ENCODE assay signal across 23 cellular contexts in the genomic region with DNA sequence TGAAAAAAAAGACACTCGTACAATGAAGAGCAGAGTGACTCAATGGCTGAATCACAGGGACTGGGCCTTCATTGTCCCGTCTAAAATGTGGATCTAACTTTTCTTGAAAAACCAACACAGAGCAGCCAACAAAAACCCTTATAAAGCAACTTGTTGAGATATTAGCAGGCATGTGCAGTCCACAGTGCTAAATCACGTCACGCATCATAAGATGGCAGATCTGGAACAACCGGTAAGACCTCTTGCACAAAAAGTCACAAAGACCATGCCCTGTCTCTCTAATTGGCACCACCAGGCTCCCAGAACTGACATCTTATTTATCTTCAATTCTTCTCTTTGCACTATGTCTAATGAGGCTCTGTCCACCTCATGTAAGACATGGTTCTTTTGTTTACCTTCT.
"Had no signal": no experiment of that assay in that cellular context is flagged by ENCODE, and none has a peak within 500 bp of the region (broad histone marks: within the 10 kb centered on the region; RNA-seq: fewer than 3 reads in every experiment).

No MANE protein-coding gene starts in this region.

- H3K27me3 ChIP-seq: heart right ventricle, neural progenitor cell, pancreas, right lobe of liver, spleen, tibial nerve had no signal

- H3K9me3 ChIP-seq: lower lobe of right lung, pancreas, psoas muscle, right lobe of liver had no signal

- H3K4me1 Mint-ChIP-seq: memory B cell; stimulated activated memory B cell treated with anti-CD40 and anti-IgM and Interleukin-4, amounts not matched to agents 10 μg/mL and 1 μg/mL and 100 μg/mL, for 72 hours had no signal

- H3K4me2 ChIP-seq: neural progenitor cell had no signal

- H3K36me3 ChIP-seq: heart right ventricle, left ventricle myocardium inferior, lower lobe of right lung, neural progenitor cell, pancreas, right lobe of liver, spleen, tibial nerve had no signal

- H3K36me3 Mint-ChIP-seq: memory B cell; natural killer cell treated with Interleukin-12 subunit alpha and Interleukin-12 subunit beta and Interleukin-15 and Interleukin-18, amount 100 ng/mL, for 72 hours; stimulated activated memory B cell treated with anti-CD40 and anti-IgM and Interleukin-4, amounts not matched to agents 10 μg/mL and 1 μg/mL and 100 μg/mL, for 72 hours had no signal

- H3K27ac ChIP-seq: heart right ventricle, left ventricle myocardium inferior, lower lobe of right lung, neural progenitor cell, pancreas, psoas muscle, right lobe of liver, tibial nerve had no signal

- H3K27ac Mint-ChIP-seq: dendritic cell treated with granulocyte-macrophage colony-stimulating factor and Interleukin-4, amounts not matched to agents 40 ng/mL and 50 ng/mL, for 4 days; effector memory CD8-positive, alpha-beta T cell; memory B cell; natural killer cell treated with Interleukin-12 subunit alpha and Interleukin-12 subunit beta and Interleukin-15 and Interleukin-18, amount 100 ng/mL, for 72 hours; neural progenitor cell; stimulated activated memory B cell treated with anti-CD40 and anti-IgM and Interleukin-4, amounts not matched to agents 10 μg/mL and 1 μg/mL and 100 μg/mL, for 72 hours; stimulated activated naive CD8-positive, alpha-beta T cell treated with anti-CD3 and anti-CD28 coated beads, Interleukin-15, Interleukin-2, amounts not matched to agents 100 ng/mL and 50 ng/mL, for 24 hours had no signal

- H3K4me3 Mint-ChIP-seq: dendritic cell treated with granulocyte-macrophage colony-stimulating factor and Interleukin-4, amounts not matched to agents 40 ng/mL and 50 ng/mL, for 4 days; effector memory CD8-positive, alpha-beta T cell; memory B cell; natural killer cell treated with Interleukin-12 subunit alpha and Interleukin-12 subunit beta and Interleukin-15 and Interleukin-18, amount 100 ng/mL, for 72 hours; neural progenitor cell; stimulated activated memory B cell treated with anti-CD40 and anti-IgM and Interleukin-4, amounts not matched to agents 10 μg/mL and 1 μg/mL and 100 μg/mL, for 72 hours; stimulated activated naive CD8-positive, alpha-beta T cell treated with anti-CD3 and anti-CD28 coated beads, Interleukin-15, Interleukin-2, amounts not matched to agents 100 ng/mL and 50 ng/mL, for 24 hours had no signal

- ATAC-seq: effector memory CD8-positive, alpha-beta T cell; heart right ventricle; natural killer cell treated with Interleukin-12 subunit alpha and Interleukin-12 subunit beta and Interleukin-15 and Interleukin-18, amount 100 ng/mL, for 72 hours; psoas muscle; right lobe of liver had no signal

- H3K4me3 ChIP-seq: heart right ventricle, left ventricle myocardium inferior, lower lobe of right lung, neural progenitor cell, pancreas, psoas muscle, right lobe of liver, spleen, tibial nerve had no signal

- H3K9me3 Mint-ChIP-seq: natural killer cell treated with Interleukin-12 subunit alpha and Interleukin-12 subunit beta and Interleukin-15 and Interleukin-18, amount 100 ng/mL, for 72 hours; stimulated activated memory B cell treated with anti-CD40 and anti-IgM and Interleukin-4, amounts not matched to agents 10 μg/mL and 1 μg/mL and 100 μg/mL, for 72 hours; stimulated activated naive CD8-positive, alpha-beta T cell treated with anti-CD3 and anti-CD28 coated beads, Interleukin-15, Interleukin-2, amounts not matched to agents 100 ng/mL and 50 ng/mL, for 24 hours had no signal

- H3K4me1 ChIP-seq: neural progenitor cell, tibial nerve had no signal

- H3K27me3 Mint-ChIP-seq: dendritic cell treated with granulocyte-macrophage colony-stimulating factor and Interleukin-4, amounts not matched to agents 40 ng/mL and 50 ng/mL, for 4 days; effector memory CD8-positive, alpha-beta T cell; memory B cell; natural killer cell treated with Interleukin-12 subunit alpha and Interleukin-12 subunit beta and Interleukin-15 and Interleukin-18, amount 100 ng/mL, for 72 hours; stimulated activated memory B cell treated with anti-CD40 and anti-IgM and Interleukin-4, amounts not matched to agents 10 μg/mL and 1 μg/mL and 100 μg/mL, for 72 hours; stimulated activated naive CD8-positive, alpha-beta T cell treated with anti-CD3 and anti-CD28 coated beads, Interleukin-15, Interleukin-2, amounts not matched to agents 100 ng/mL and 50 ng/mL, for 24 hours had no signal

- H2AFZ ChIP-seq: neural progenitor cell had no signal

- DNase-seq: cerebellar nuclear complex; effector memory CD8-positive, alpha-beta T cell; heart right ventricle; hypothalamus; left ventricle myocardium inferior; lower lobe of right lung; midbrain; nucleus accumbens; pancreas; psoas muscle; retina; right lobe of liver; spleen; stimulated activated CD4-positive, alpha-beta T cell treated with anti-CD3 and anti-CD28 coated beads, Interleukin-15, amount 100 ng/mL, for 24 hours; stimulated activated CD4-positive, alpha-beta T cell treated with anti-CD3 and anti-CD28 coated beads, Interleukin-1b, Interleukin-23, amount 100 ng/mL, for 48 hours; stimulated activated CD4-positive, alpha-beta T cell treated with anti-CD3 and anti-CD28 coated beads, Interleukin-4, amount 100 ng/mL, for 24 hours had no signal
